In genomic region chr6:38658768-38659167, GRCh38 we compare ENCODE assay signal across 35 cellular contexts. TPM values are rescaled to one million over a fixed set of nuclear protein-coding genes. Genes with fewer than 3 reads are reported as not detected.
DNase-seq lines count a peak whose midpoint lies in the region; ATAC-seq and TF ChIP-seq lines count a peak whose summit lies in the region.
"Had no signal": no experiment of that assay in that cellular context is flagged by ENCODE, and none has a peak within 500 bp of the region (broad histone marks: within the 10 kb centered on the region; RNA-seq: fewer than 3 reads in every experiment).

No MANE protein-coding gene starts in this region.

- no peak for TF ChIP-seq CTCF in natural killer cell (IDR thresholded peaks at IDR 0.05)

- H3K9me3 Mint-ChIP-seq in stimulated activated naive CD8-positive, alpha-beta T cell treated with anti-CD3 and anti-CD28 coated beads, Interleukin-15, Interleukin-2, amounts not matched to agents 100 ng/mL and 50 ng/mL, for 24 hours = no peaks in the 10 kb centered on the region
- H3K9me3 Mint-ChIP-seq in stimulated activated naive CD8-positive, alpha-beta T cell treated with anti-CD3 and anti-CD28 coated beads, Interleukin-15, amount 100 ng/mL, for 72 hours = no peaks in the 10 kb centered on the region
- H3K9me3 Mint-ChIP-seq in immature natural killer cell (no peaks in the 10 kb centered on the region), natural killer cell (no peaks in the 10 kb centered on the region)
- H3K9me3 Mint-ChIP-seq in natural killer cell treated with Interleukin-12 subunit alpha and Interleukin-12 subunit beta and Interleukin-15 and Interleukin-18, amount 100 ng/mL, for 72 hours = no peaks in the 10 kb centered on the region
- no peaks in the 10 kb centered on the region for H3K9me3 Mint-ChIP-seq in activated T-cell treated with anti-CD3 and anti-CD28 coated beads, Interleukin-2, amount 50 U/mL, for 24 hours
- H3K9me3 Mint-ChIP-seq: CD14-positive monocyte; CD4-positive, alpha-beta memory T cell; CD4-positive, alpha-beta T cell; CD4-positive, CD25-positive, alpha-beta regulatory T cell; CD8-positive, alpha-beta memory T cell; CD8-positive, alpha-beta T cell had no signal

- DNase-seq in stimulated activated naive CD8-positive, alpha-beta T cell treated with anti-CD3 and anti-CD28 coated beads, Interleukin-15, amount 100 ng/mL, for 72 hours = no peak
- DNase-seq in immature natural killer cell (peak in 1 of 3 donors; percentile 9), natural killer cell (no peak), NCI-H345 treated with DMSO at 0.1 percent for 48 hours (lab: John Stamatoyannopoulos, UW; ENCODE audit: unreplicated experiment) (no peak)
- DNase-seq in natural killer cell treated with Interleukin-12 subunit alpha and Interleukin-12 subunit beta and Interleukin-15 and Interleukin-18, amount 100 ng/mL, for 72 hours (ENCODE audit: low spot score) = no peak
- no peak for DNase-seq in activated T-cell treated with anti-CD3 and anti-CD28 coated beads, Interleukin-2, amount 50 U/mL, for 24 hours
- DNase-seq: 8988T; ACHN; AML-193; BE2C; C1 segment of cervical spinal cord; Caco-2; Calu3; CD4-positive, alpha-beta memory T cell; CD4-positive, alpha-beta T cell; CD4-positive, CD25-positive, alpha-beta regulatory T cell; CD8-positive, alpha-beta memory T cell; CD8-positive, alpha-beta T cell; COR-L47; DMS 273 treated with DMSO at 0.1 percent for 48 hours; DMS153; DMS53; DMS79; DMS79 treated with DMSO at 0.1 percent for 48 hours; DND-41; EL had no signal

- H3K4me3 Mint-ChIP-seq in stimulated activated naive CD8-positive, alpha-beta T cell treated with anti-CD3 and anti-CD28 coated beads, Interleukin-15, Interleukin-2, amounts not matched to agents 100 ng/mL and 50 ng/mL, for 24 hours = no peak overlapping the region
- H3K4me3 Mint-ChIP-seq in stimulated activated naive CD8-positive, alpha-beta T cell treated with anti-CD3 and anti-CD28 coated beads, Interleukin-15, amount 100 ng/mL, for 72 hours = no peak overlapping the region
- H3K4me3 Mint-ChIP-seq in immature natural killer cell = peak overlapping the region; percentile 9 to 66 (median 38)
- peak overlapping the region; percentile 29 for H3K4me3 Mint-ChIP-seq in natural killer cell
- H3K4me3 Mint-ChIP-seq in natural killer cell treated with Interleukin-12 subunit alpha and Interleukin-12 subunit beta and Interleukin-15 and Interleukin-18, amount 100 ng/mL, for 72 hours = peak overlapping the region; percentile 20
- H3K4me3 Mint-ChIP-seq in activated T-cell treated with anti-CD3 and anti-CD28 coated beads, Interleukin-2, amount 50 U/mL, for 24 hours = no peak overlapping the region
- H3K4me3 Mint-ChIP-seq: B cell; CD14-positive monocyte; CD4-positive, alpha-beta memory T cell; CD4-positive, alpha-beta T cell; CD4-positive, CD25-positive, alpha-beta regulatory T cell; CD8-positive, alpha-beta memory T cell; CD8-positive, alpha-beta T cell had no signal

- no peaks in the 10 kb centered on the region for H3K4me1 Mint-ChIP-seq in stimulated activated naive CD8-positive, alpha-beta T cell treated with anti-CD3 and anti-CD28 coated beads, Interleukin-15, Interleukin-2, amounts not matched to agents 100 ng/mL and 50 ng/mL, for 24 hours (ENCODE audit: low read depth)
- H3K4me1 Mint-ChIP-seq in stimulated activated naive CD8-positive, alpha-beta T cell treated with anti-CD3 and anti-CD28 coated beads, Interleukin-15, amount 100 ng/mL, for 72 hours = no peaks in the 10 kb centered on the region
- H3K4me1 Mint-ChIP-seq in immature natural killer cell = peaks cover 17 to 19% of the 10 kb centered on the region in 2 donors
- peaks cover 11 to 19% of the 10 kb centered on the region in 2 donors for H3K4me1 Mint-ChIP-seq in natural killer cell
- H3K4me1 Mint-ChIP-seq in natural killer cell treated with Interleukin-12 subunit alpha and Interleukin-12 subunit beta and Interleukin-15 and Interleukin-18, amount 100 ng/mL, for 72 hours (ENCODE audit: low read depth in 2 of 2) = peaks cover 16 to 18% of the 10 kb centered on the region in 2 donors
- H3K4me1 Mint-ChIP-seq in activated T-cell treated with anti-CD3 and anti-CD28 coated beads, Interleukin-2, amount 50 U/mL, for 24 hours (ENCODE audit: low read depth) = no peaks in the 10 kb centered on the region
- H3K4me1 Mint-ChIP-seq: B cell; CD4-positive, alpha-beta memory T cell; CD4-positive, CD25-positive, alpha-beta regulatory T cell; CD8-positive, alpha-beta memory T cell had no signal

- H3K27me3 Mint-ChIP-seq in stimulated activated naive CD8-positive, alpha-beta T cell treated with anti-CD3 and anti-CD28 coated beads, Interleukin-15, Interleukin-2, amounts not matched to agents 100 ng/mL and 50 ng/mL, for 24 hours = no peaks in the 10 kb centered on the region
- H3K27me3 Mint-ChIP-seq in stimulated activated naive CD8-positive, alpha-beta T cell treated with anti-CD3 and anti-CD28 coated beads, Interleukin-15, amount 100 ng/mL, for 72 hours = no peaks in the 10 kb centered on the region
- H3K27me3 Mint-ChIP-seq in immature natural killer cell (ENCODE audit: low read depth in 3 of 3) (no peaks in the 10 kb centered on the region), natural killer cell (ENCODE audit: low read depth in 2 of 2) (no peaks in the 10 kb centered on the region)
- H3K27me3 Mint-ChIP-seq in natural killer cell treated with Interleukin-12 subunit alpha and Interleukin-12 subunit beta and Interleukin-15 and Interleukin-18, amount 100 ng/mL, for 72 hours = no peaks in the 10 kb centered on the region
- H3K27me3 Mint-ChIP-seq in activated T-cell treated with anti-CD3 and anti-CD28 coated beads, Interleukin-2, amount 50 U/mL, for 24 hours = no peaks in the 10 kb centered on the region
- H3K27me3 Mint-ChIP-seq: B cell; CD4-positive, alpha-beta memory T cell; CD4-positive, alpha-beta T cell; CD4-positive, CD25-positive, alpha-beta regulatory T cell; CD8-positive, alpha-beta memory T cell had no signal

- intact Hi-C loops in natural killer cell (cut with micrococcal nuclease) = no loop called here

- no peak for ATAC-seq in stimulated activated naive CD8-positive, alpha-beta T cell treated with anti-CD3 and anti-CD28 coated beads, Interleukin-15, amount 100 ng/mL, for 72 hours
- ATAC-seq in natural killer cell (peak; percentile 69 to 84 (median 78)), GM21619 (IDR thresholded peaks at IDR 0.05; ENCODE audit: unreplicated experiment) (no peak)
- peak; percentile 50 to 54 for ATAC-seq in natural killer cell treated with Interleukin-12 subunit alpha and Interleukin-12 subunit beta and Interleukin-15 and Interleukin-18, amount 100 ng/mL, for 72 hours
- ATAC-seq: A549; CD8-positive, alpha-beta T cell had no signal

- H3K36me3 Mint-ChIP-seq in stimulated activated naive CD8-positive, alpha-beta T cell treated with anti-CD3 and anti-CD28 coated beads, Interleukin-15, Interleukin-2, amounts not matched to agents 100 ng/mL and 50 ng/mL, for 24 hours (ENCODE audit: low read depth) = peaks cover 7% of the 10 kb centered on the region
- H3K36me3 Mint-ChIP-seq in immature natural killer cell (peaks cover 6 to 10% (median 7%) of the 10 kb centered on the region in 3 donors), natural killer cell (no peaks in the 10 kb centered on the region)
- H3K36me3 Mint-ChIP-seq in natural killer cell treated with Interleukin-12 subunit alpha and Interleukin-12 subunit beta and Interleukin-15 and Interleukin-18, amount 100 ng/mL, for 72 hours = no peaks in the 10 kb centered on the region
- no peaks in the 10 kb centered on the region for H3K36me3 Mint-ChIP-seq in activated T-cell treated with anti-CD3 and anti-CD28 coated beads, Interleukin-2, amount 50 U/mL, for 24 hours (ENCODE audit: low read depth)

- peak overlapping the region; percentile 47 for H3K27ac Mint-ChIP-seq in stimulated activated naive CD8-positive, alpha-beta T cell treated with anti-CD3 and anti-CD28 coated beads, Interleukin-15, Interleukin-2, amounts not matched to agents 100 ng/mL and 50 ng/mL, for 24 hours
- no peak overlapping the region for H3K27ac Mint-ChIP-seq in stimulated activated naive CD8-positive, alpha-beta T cell treated with anti-CD3 and anti-CD28 coated beads, Interleukin-15, amount 100 ng/mL, for 72 hours
- H3K27ac Mint-ChIP-seq in immature natural killer cell (peak overlapping the region; percentile 63 to 85 (median 80)), natural killer cell (peak overlapping the region; percentile 60 to 75)
- peak overlapping the region; percentile 48 to 50 for H3K27ac Mint-ChIP-seq in natural killer cell treated with Interleukin-12 subunit alpha and Interleukin-12 subunit beta and Interleukin-15 and Interleukin-18, amount 100 ng/mL, for 72 hours
- no peak overlapping the region for H3K27ac Mint-ChIP-seq in activated T-cell treated with anti-CD3 and anti-CD28 coated beads, Interleukin-2, amount 50 U/mL, for 24 hours
- H3K27ac Mint-ChIP-seq: B cell; CD14-positive monocyte; CD4-positive, alpha-beta memory T cell; CD4-positive, alpha-beta T cell; CD8-positive, alpha-beta T cell had no signal

RNA-seq across cellular contexts. Expression of gene BTBD9, which starts 19.0 kb away (rescaled TPM):
- polyA plus RNA-seq in immature natural killer cell = 10 to 100 TPM in 2 of 3 donors, 1 to 10 TPM in 1; 5.3 to 12.3 (median 10.9) TPM
- total RNA-seq in natural killer cell = 10 to 100 TPM; 51.6 to 70.3 (median 54.3) TPM
- total RNA-seq in natural killer cell treated with Interleukin-12 subunit alpha and Interleukin-12 subunit beta and Interleukin-15 and Interleukin-18, amount 100 ng/mL, for 72 hours = 10 to 100 TPM; 27.7 to 34.2 TPM

RNA-seq across cellular contexts. Expression of gene GLO1, which starts 44.2 kb away (rescaled TPM):
- 100 to 1,000 TPM in 2 of 3 donors, 10 to 100 TPM in 1; 87.1 to 186 (median 128) TPM for polyA plus RNA-seq in immature natural killer cell
- total RNA-seq in natural killer cell = 10 to 100 TPM; 24.2 to 31.3 (median 27.6) TPM
- 100 to 1,000 TPM in 1 of 2 donors, 10 to 100 TPM in 1; 83.4 to 127 TPM for total RNA-seq in natural killer cell treated with Interleukin-12 subunit alpha and Interleukin-12 subunit beta and Interleukin-15 and Interleukin-18, amount 100 ng/mL, for 72 hours

RNA-seq across cellular contexts. Expression of gene DNAH8, which starts 56.3 kb away (rescaled TPM):
- not detected for polyA plus RNA-seq in immature natural killer cell
- total RNA-seq in natural killer cell = under 1 TPM in 1 of 3 donors, not detected in 2; 0.10 TPM
- under 1 TPM; 0.12 to 0.22 TPM for total RNA-seq in natural killer cell treated with Interleukin-12 subunit alpha and Interleukin-12 subunit beta and Interleukin-15 and Interleukin-18, amount 100 ng/mL, for 72 hours
- total RNA-seq: A172; A673; Caco-2; CD8-positive, alpha-beta T cell had no signal
- polyA plus RNA-seq: A549; AG04450; BJ; CD14-positive monocyte; CD8-positive, alpha-beta memory T cell had no signal

Comparison
In these comparisons a context has a peak if more than half of its experiments do, and no peak if none do; other contexts are left out.
1. H3K27ac Mint-ChIP-seq: peak in stimulated activated naive CD8-positive, alpha-beta T cell treated with anti-CD3 and anti-CD28 coated beads, Interleukin-15, Interleukin-2, amounts not matched to agents 100 ng/mL and 50 ng/mL, for 24 hours (single experiment), immature natural killer cell (6 of 6), natural killer cell (2 of 2) and natural killer cell treated with Interleukin-12 subunit alpha and Interleukin-12 subunit beta and Interleukin-15 and Interleukin-18, amount 100 ng/mL, for 72 hours (2 of 2); none in stimulated activated naive CD8-positive, alpha-beta T cell treated with anti-CD3 and anti-CD28 coated beads, Interleukin-15, amount 100 ng/mL, for 72 hours (0 of 2) and activated T-cell treated with anti-CD3 and anti-CD28 coated beads, Interleukin-2, amount 50 U/mL, for 24 hours (single experiment).
2. H3K4me3 Mint-ChIP-seq: peak in immature natural killer cell (5 of 5), natural killer cell (single experiment) and natural killer cell treated with Interleukin-12 subunit alpha and Interleukin-12 subunit beta and Interleukin-15 and Interleukin-18, amount 100 ng/mL, for 72 hours (single experiment); none in stimulated activated naive CD8-positive, alpha-beta T cell treated with anti-CD3 and anti-CD28 coated beads, Interleukin-15, Interleukin-2, amounts not matched to agents 100 ng/mL and 50 ng/mL, for 24 hours (single experiment), stimulated activated naive CD8-positive, alpha-beta T cell treated with anti-CD3 and anti-CD28 coated beads, Interleukin-15, amount 100 ng/mL, for 72 hours (0 of 2) and activated T-cell treated with anti-CD3 and anti-CD28 coated beads, Interleukin-2, amount 50 U/mL, for 24 hours (single experiment).
3. ATAC-seq: peak in natural killer cell (3 of 3) and natural killer cell treated with Interleukin-12 subunit alpha and Interleukin-12 subunit beta and Interleukin-15 and Interleukin-18, amount 100 ng/mL, for 72 hours (2 of 2); none in stimulated activated naive CD8-positive, alpha-beta T cell treated with anti-CD3 and anti-CD28 coated beads, Interleukin-15, amount 100 ng/mL, for 72 hours (single experiment) and GM21619 (single experiment).